ENCODE assay signal across 1 cellular context in the genomic region with DNA sequence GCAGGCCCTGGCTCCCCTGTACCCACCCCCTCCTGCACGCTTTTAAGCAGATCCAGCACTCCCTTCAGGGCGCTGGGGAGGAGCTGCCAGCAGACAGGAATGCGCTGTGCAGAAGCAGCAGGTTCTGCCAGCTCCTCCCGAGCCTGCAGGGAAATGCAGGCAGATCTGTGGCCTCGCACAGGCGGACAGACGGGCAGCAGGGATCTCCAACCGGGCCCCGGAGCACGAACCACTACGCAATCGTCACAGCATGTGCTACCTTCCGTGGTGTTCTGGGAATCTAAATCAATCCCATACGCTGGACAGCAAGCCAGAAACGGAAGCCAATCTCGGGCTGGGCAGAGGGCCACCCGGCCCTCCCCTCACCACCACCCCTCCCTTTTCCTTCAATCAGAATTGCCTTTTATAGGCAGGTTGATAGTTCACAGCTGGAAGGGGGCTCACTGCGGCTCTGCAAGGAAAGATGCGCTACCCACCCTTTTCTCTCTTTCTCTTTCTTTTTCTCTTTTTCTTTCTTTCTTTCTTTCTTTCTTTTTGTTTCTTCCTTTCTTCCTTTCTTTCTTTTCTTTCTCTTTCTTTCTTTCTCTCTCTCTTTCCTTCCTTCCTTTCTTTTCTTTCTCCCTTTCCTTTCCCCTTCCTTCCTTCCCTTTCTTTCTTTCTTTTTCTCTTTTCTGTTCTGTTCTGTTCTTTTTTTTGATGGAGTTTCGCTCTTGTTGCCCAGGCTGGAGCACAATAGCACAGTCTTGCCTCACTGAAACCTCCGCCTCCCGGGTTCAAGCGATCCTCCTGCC.
A peak's percentile ranks its signal among the peaks of the same experiment; 100 is the strongest.
TF ChIP-seq lines count a peak whose summit lies in the region.

No MANE protein-coding gene starts in this region.

TF ChIP-seq in SK-N-SH, 30 proteins besides CTCF, POLR2A, EP300 and RAD21 (continued from another document):
- TF ChIP-seq RXRA (IDR thresholded peaks at IDR 0.05; ENCODE audit: borderline replicate concordance, low read depth) (no peak), REST (IDR thresholded peaks at IDR 0.05; ENCODE audit: low read depth, low read length) (peak; percentile 69; the same call in 1 of the 2 replicates), CHD2 (IDR thresholded peaks at IDR 0.05; ENCODE audit: low read length, partially characterized antibody) (peak; percentile 76), YY1 (IDR thresholded peaks at IDR 0.05; ENCODE audit: low read depth) (no peak), MEF2A (IDR thresholded peaks at IDR 0.05; ENCODE audit: borderline replicate concordance, low read depth) (no peak), TAF1 (IDR thresholded peaks at IDR 0.05; ENCODE audit: borderline replicate concordance, low read depth, low read length) (0 out of 2 replicates have a peak, but pooled peaks have one; percentile 56), NFIC (IDR thresholded peaks at IDR 0.05; ENCODE audit: borderline replicate concordance) (peak; percentile 64; the same call in 1 of the 2 replicates), EZH2phosphoT487 (IDR thresholded peaks at IDR 0.05; ENCODE audit: borderline replicate concordance, low read depth) (no peak)
- TF ChIP-seq, protein P1, sequence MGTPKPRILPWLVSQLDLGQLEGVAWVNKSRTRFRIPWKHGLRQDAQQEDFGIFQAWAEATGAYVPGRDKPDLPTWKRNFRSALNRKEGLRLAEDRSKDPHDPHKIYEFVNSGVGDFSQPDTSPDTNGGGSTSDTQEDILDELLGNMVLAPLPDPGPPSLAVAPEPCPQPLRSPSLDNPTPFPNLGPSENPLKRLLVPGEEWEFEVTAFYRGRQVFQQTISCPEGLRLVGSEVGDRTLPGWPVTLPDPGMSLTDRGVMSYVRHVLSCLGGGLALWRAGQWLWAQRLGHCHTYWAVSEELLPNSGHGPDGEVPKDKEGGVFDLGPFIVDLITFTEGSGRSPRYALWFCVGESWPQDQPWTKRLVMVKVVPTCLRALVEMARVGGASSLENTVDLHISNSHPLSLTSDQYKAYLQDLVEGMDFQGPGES (IDR thresholded peaks at IDR 0.05; ENCODE audit: low read depth, low read length) = no peak
